ENCODE assay signal across 12 cellular contexts in the genomic region with DNA sequence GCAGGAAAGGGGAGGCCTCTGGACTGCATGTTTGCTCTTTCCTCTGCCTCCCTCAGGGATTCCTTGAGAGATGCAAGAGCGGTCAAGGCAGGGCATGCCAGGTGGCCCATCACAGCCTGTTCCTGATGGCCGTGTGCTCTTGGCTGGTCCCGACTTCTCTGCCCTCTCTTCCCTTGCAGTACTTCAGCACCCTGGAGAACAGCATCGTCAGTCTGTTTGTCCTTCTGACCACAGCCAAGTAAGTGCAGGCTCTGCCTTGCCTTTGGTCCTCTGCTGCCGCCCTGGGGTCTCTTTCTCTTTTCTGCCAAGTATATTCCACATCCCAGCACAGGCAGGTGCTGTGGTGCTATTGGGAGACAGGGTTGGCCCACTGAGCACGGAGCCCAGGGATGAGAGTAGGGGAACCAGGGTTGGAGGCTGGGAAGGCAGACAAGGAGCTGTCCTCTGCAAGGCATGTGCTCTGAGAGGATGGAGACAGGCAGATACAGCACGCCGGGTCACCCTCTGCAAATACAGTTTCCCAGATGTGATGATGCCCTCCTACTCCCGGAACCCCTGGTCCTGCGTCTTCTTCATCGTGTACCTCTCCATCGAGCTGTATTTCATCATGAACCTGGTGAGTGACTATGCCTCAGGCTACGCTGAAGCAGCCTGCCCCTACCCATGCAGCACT. TPM values are rescaled to one million over a fixed set of nuclear protein-coding genes. Genes with fewer than 3 reads are reported as not detected.
A peak's percentile ranks its signal among the peaks of the same experiment; 100 is the strongest.
DNase-seq lines count a peak whose midpoint lies in the region; ATAC-seq, FAIRE-seq and TF ChIP-seq lines count a peak whose summit lies in the region.
"Had no signal": no experiment of that assay in that cellular context is flagged by ENCODE, and none has a peak within 500 bp of the region (broad histone marks: within the 10 kb centered on the region; RNA-seq: fewer than 3 reads in every experiment).

No MANE protein-coding gene starts in this region.

- in situ Hi-C loops in HAP-1 (cut with MboI; ENCODE audit: low sequenced_read_pairs), result no loop called here

- H3K27ac Mint-ChIP-seq in endodermal cell, result no peak overlapping the region
- no peak overlapping the region for H3K27ac Mint-ChIP-seq in stimulated activated effector memory CD8-positive, alpha-beta T cell treated with anti-CD3 and anti-CD28 coated beads, Interleukin-12 subunit alpha, Interleukin-12 subunit beta, amount 100 ng/mL, for 72 hours

- no peaks in the 10 kb centered on the region for H3K4me1 Mint-ChIP-seq in endodermal cell
- peaks cover 12% of the 10 kb centered on the region for H3K4me1 Mint-ChIP-seq in stimulated activated effector memory CD8-positive, alpha-beta T cell treated with anti-CD3 and anti-CD28 coated beads, Interleukin-12 subunit alpha, Interleukin-12 subunit beta, amount 100 ng/mL, for 72 hours

- no peaks in the 10 kb centered on the region for H3K9me3 Mint-ChIP-seq in endodermal cell
- H3K9me3 Mint-ChIP-seq in stimulated activated effector memory CD8-positive, alpha-beta T cell treated with anti-CD3 and anti-CD28 coated beads, Interleukin-12 subunit alpha, Interleukin-12 subunit beta, amount 100 ng/mL, for 72 hours, result no peaks in the 10 kb centered on the region

- peak; percentile 46 for DNase-seq in AG08396 (ENCODE audit: low spot score)
- DNase-seq in LHCN-M2 (ENCODE audit: low read depth), result peak; percentile 22
- DNase-seq in endodermal cell, result peak; percentile 67
- DNase-seq in pancreas, result peak in 1 of 6 donors; percentile 39
- DNase-seq in HAP-1 (ENCODE audit: low spot score in 2 of 2), result no peak
- DNase-seq in stimulated activated effector memory CD8-positive, alpha-beta T cell treated with anti-CD3 and anti-CD28 coated beads, Interleukin-12 subunit alpha, Interleukin-12 subunit beta, amount 100 ng/mL, for 72 hours (ENCODE audit: low spot score in 2 of 2), result no peak
- DNase-seq: activated naive CD4-positive, alpha-beta T cell treated with Interleukin-2 at 50 U/mL for 16 hours; lower lobe of right lung; NK-92 treated with Interleukin-12 subunit alpha and Interleukin-12 subunit beta, amount 100 ng/mL, for 24 hours had no signal

- H3K4me1 ChIP-seq in endodermal cell (ENCODE audit: control insufficient read depth, insufficient read depth, low read length) (no peaks in the 10 kb centered on the region), pancreas (peaks cover 11 to 29% (median 21%) of the 10 kb centered on the region in 3 donors), HAP-1 (no peaks in the 10 kb centered on the region)

- no peak for FAIRE-seq in pancreas (lab: Jason Lieb, UNC)

- H3K27ac ChIP-seq in endodermal cell (ENCODE audit: low read depth, low read length), result no peak overlapping the region
- peak overlapping the region in 3 of 4 donors; percentile 49 to 81 (median 71) for H3K27ac ChIP-seq in pancreas
- H3K27ac ChIP-seq: SJSA1 had no signal

- 90 to 95% methylated on average over 10 to 13 of the region's 13 CpGs for WGBS in endodermal cell (ENCODE audit: insufficient coverage in 1 of 2, insufficient read length in 1 of 2), 2 experiments
- WGBS in pancreas, 2 donors, result 81 to 83% methylated on average over 13 of the region's 13 CpGs

- H3K27me3 Mint-ChIP-seq in endodermal cell (ENCODE audit: insufficient read depth), result no peaks in the 10 kb centered on the region

- H3K9me3 ChIP-seq in endodermal cell (ENCODE audit: control insufficient read depth, low read length) (no peaks in the 10 kb centered on the region), pancreas (no peaks in the 10 kb centered on the region), HAP-1 (no peaks in the 10 kb centered on the region)
- H3K9me3 ChIP-seq: lower lobe of right lung, SJSA1 had no signal

- H3K9ac ChIP-seq in endodermal cell (ENCODE audit: extremely low read depth, low read length, poor library complexity, severe bottlenecking), result no peak overlapping the region

- intact Hi-C loops in pancreas (cut with DNase I), result no loop called here

- ATAC-seq in pancreas, result peak in 1 of 4 donors; percentile 4
- no peak for ATAC-seq in GM18873 (IDR thresholded peaks at IDR 0.05; ENCODE audit: low FRiP score, unreplicated experiment)
- no peak for ATAC-seq in GM21529 (IDR thresholded peaks at IDR 0.05; ENCODE audit: unreplicated experiment)
- no peak for ATAC-seq in stimulated activated effector memory CD8-positive, alpha-beta T cell treated with anti-CD3 and anti-CD28 coated beads, Interleukin-12 subunit alpha, Interleukin-12 subunit beta, amount 100 ng/mL, for 72 hours

- H3K4me3 Mint-ChIP-seq in endodermal cell, result no peak overlapping the region
- no peak overlapping the region for H3K4me3 Mint-ChIP-seq in stimulated activated effector memory CD8-positive, alpha-beta T cell treated with anti-CD3 and anti-CD28 coated beads, Interleukin-12 subunit alpha, Interleukin-12 subunit beta, amount 100 ng/mL, for 72 hours

- TF ChIP-seq CTCF in endodermal cell (conservative IDR thresholded peaks at IDR 0.05), result peak; percentile 34
- TF ChIP-seq CTCF in pancreas (IDR thresholded peaks at IDR 0.05), result no peak

- no peak overlapping the region for H3K4me3 ChIP-seq in endodermal cell (ENCODE audit: low read length)
- H3K4me3 ChIP-seq in pancreas, result no peak overlapping the region
- no peak overlapping the region for H3K4me3 ChIP-seq in HAP-1
- H3K4me3 ChIP-seq: lower lobe of right lung, SJSA1 had no signal

- no peaks in the 10 kb centered on the region for H3K36me3 ChIP-seq in endodermal cell (ENCODE audit: control insufficient read depth, insufficient read depth, low read length)
- peaks cover 0 to 59% (median 18%) of the 10 kb centered on the region in 3 donors for H3K36me3 ChIP-seq in pancreas
- peaks cover 9% of the 10 kb centered on the region for H3K36me3 ChIP-seq in HAP-1 (replicated peaks)

- peaks cover 8% of the 10 kb centered on the region for H3K36me3 Mint-ChIP-seq in endodermal cell (ENCODE audit: low read depth)
- H3K36me3 Mint-ChIP-seq in stimulated activated effector memory CD8-positive, alpha-beta T cell treated with anti-CD3 and anti-CD28 coated beads, Interleukin-12 subunit alpha, Interleukin-12 subunit beta, amount 100 ng/mL, for 72 hours, result no peaks in the 10 kb centered on the region

- H3K27me3 ChIP-seq in endodermal cell (ENCODE audit: control insufficient read depth, insufficient read depth, low read length, poor library complexity, severe bottlenecking), result no peaks in the 10 kb centered on the region
- no peaks in the 10 kb centered on the region for H3K27me3 ChIP-seq in pancreas
- H3K27me3 ChIP-seq in HAP-1 (ENCODE audit: low read depth), result no peaks in the 10 kb centered on the region
- H3K27me3 ChIP-seq: SJSA1 had no signal

RNA-seq across cellular contexts. Expression of a gene that starts 51.9 kb away (rescaled TPM):
- total RNA-seq in LHCN-M2 (2014; rRNA removed), result 17.8 and 21.4 TPM in 2 replicates
- polyA plus RNA-seq in LHCN-M2 (2012), result 11.4 TPM
- total RNA-seq in endodermal cell, result 10 to 100 TPM; 18.9 to 30.8 TPM
- 15.6 TPM for polyA plus RNA-seq in endodermal cell (2013, experiment 1 of 2)
- 14.2 TPM for polyA plus RNA-seq in endodermal cell (2013, experiment 2 of 2)
- 10 to 100 TPM; 39.4 to 80.4 (median 52.0) TPM for total RNA-seq in pancreas
- polyA plus RNA-seq in pancreas, result 10 to 100 TPM; 73.1 to 83.4 TPM

Comparison
In these comparisons a context has a peak if more than half of its experiments do, and no peak if none do; other contexts are left out.
1. DNase-seq: peak in AG08396 (single experiment), LHCN-M2 (single experiment) and endodermal cell (single experiment); none in HAP-1 (0 of 2) and stimulated activated effector memory CD8-positive, alpha-beta T cell treated with anti-CD3 and anti-CD28 coated beads, Interleukin-12 subunit alpha, Interleukin-12 subunit beta, amount 100 ng/mL, for 72 hours (0 of 2).